1 cellular context compared by ENCODE assay signal in genomic region chr21:32561476-32561875, GRCh38. TPM values are rescaled to one million over a fixed set of nuclear protein-coding genes. Genes with fewer than 3 reads are reported as not detected.
"Had no signal": no experiment of that assay in that cellular context is flagged by ENCODE, and none has a peak within 500 bp of the region (broad histone marks: within the 10 kb centered on the region; RNA-seq: fewer than 3 reads in every experiment).

No MANE protein-coding gene starts in this region.

RNA-seq across cellular contexts. Expression of gene TCP10L, which starts 23.8 kb away (rescaled TPM):
- total RNA-seq: esophagus mucosa had no signal
